Comparison of ENCODE assay signal across 30 cellular contexts in genomic region chr2:98118852-98119251, GRCh38. TPM values are rescaled to one million over a fixed set of nuclear protein-coding genes. Genes with fewer than 3 reads are reported as not detected.
"Had no signal": no experiment of that assay in that cellular context is flagged by ENCODE, and none has a peak within 500 bp of the region (broad histone marks: within the 10 kb centered on the region; RNA-seq: fewer than 3 reads in every experiment).

No MANE protein-coding gene starts in this region.

- H3K27me3 ChIP-seq: right atrium auricular region, right lobe of liver, stomach, testis, thyroid gland, transverse colon, upper lobe of left lung, vagina had no signal

- H3K4me2 ChIP-seq: smooth muscle cell had no signal

- H3K36me3 ChIP-seq: heart left ventricle, left ventricle myocardium inferior, right atrium auricular region, right lobe of liver, stomach, thyroid gland, transverse colon, upper lobe of left lung, vagina had no signal

- H3K36me3 Mint-ChIP-seq: immature natural killer cell; memory B cell; stimulated activated naive B cell treated with anti-CD40 and anti-IgM and Interleukin-4, amounts not matched to agents 10 μg/mL and 1 μg/mL and 100 μg/mL, for 72 hours had no signal

- H3K4me1 ChIP-seq: parathyroid adenoma, psoas muscle, right atrium auricular region, right lobe of liver, stomach, testis, thyroid gland, upper lobe of left lung, vagina had no signal

- H3K9ac ChIP-seq: parathyroid adenoma had no signal

- H3K79me2 ChIP-seq: parathyroid adenoma had no signal

- H3K27ac ChIP-seq: heart left ventricle, left ventricle myocardium inferior, parathyroid adenoma, psoas muscle, right atrium auricular region, right lobe of liver, stomach, testis, thyroid gland, transverse colon, upper lobe of left lung, vagina had no signal

- ATAC-seq: heart left ventricle; naive thymus-derived CD8-positive, alpha-beta T cell; psoas muscle; right lobe of liver; stimulated activated naive B cell treated with anti-CD40 and anti-IgM and Interleukin-4, amounts not matched to agents 10 μg/mL and 1 μg/mL and 100 μg/mL, for 72 hours; stimulated activated naive CD8-positive, alpha-beta T cell treated with anti-CD3 and anti-CD28 coated beads, Interleukin-15, Interleukin-2, amounts not matched to agents 100 U/mL and 50 U/mL, for 24 hours had no signal

- H3K27ac Mint-ChIP-seq: immature natural killer cell; memory B cell; nephron progenitor cell; stimulated activated naive B cell treated with anti-CD40 and anti-IgM and Interleukin-4, amounts not matched to agents 10 μg/mL and 1 μg/mL and 100 μg/mL, for 72 hours had no signal

- DNase-seq: heart left ventricle; hypothalamus; immature natural killer cell; left ventricle myocardium inferior; midbrain; naive thymus-derived CD8-positive, alpha-beta T cell; nephron progenitor cell; nucleus accumbens; psoas muscle; right lobe of liver; stimulated activated CD4-positive, alpha-beta T cell treated with anti-CD3 and anti-CD28 coated beads, Interleukin-2, amount 100 ng/mL, for 24 hours; stimulated activated CD4-positive, alpha-beta T cell treated with anti-CD3 and anti-CD28 coated beads, Interleukin-4, amount 100 ng/mL, for 1 hour; stimulated activated naive B cell treated with anti-CD40 and anti-IgM and Interleukin-4, amounts not matched to agents 10 μg/mL and 1 μg/mL and 100 μg/mL, for 72 hours; stimulated activated naive CD8-positive, alpha-beta T cell treated with anti-CD3 and anti-CD28 coated beads, Interleukin-15, Interleukin-2, amounts not matched to agents 100 U/mL and 50 U/mL, for 24 hours; stomach; testis; thyroid gland; transverse colon; upper lobe of left lung had no signal

- H3K4me1 Mint-ChIP-seq: immature natural killer cell, nephron progenitor cell had no signal

- H2AFZ ChIP-seq: parathyroid adenoma had no signal

- H3K9me3 ChIP-seq: left ventricle myocardium inferior, psoas muscle, right atrium auricular region, right lobe of liver, stomach, testis, thyroid gland, transverse colon, upper lobe of left lung, vagina had no signal

- H3K4me3 Mint-ChIP-seq: immature natural killer cell; memory B cell; naive thymus-derived CD8-positive, alpha-beta T cell; nephron progenitor cell; stimulated activated naive B cell treated with anti-CD40 and anti-IgM and Interleukin-4, amounts not matched to agents 10 μg/mL and 1 μg/mL and 100 μg/mL, for 72 hours had no signal

- H3K4me3 ChIP-seq: heart left ventricle, left ventricle myocardium inferior, lung, psoas muscle, right atrium auricular region, right lobe of liver, smooth muscle cell, stomach, testis, thyroid gland, transverse colon, upper lobe of left lung, vagina had no signal

RNA-seq across cellular contexts. Expression of gene VWA3B, which starts 31.9 kb away (rescaled TPM):
- total RNA-seq: kidney epithelial cell; mesenteric fat pad; naive thymus-derived CD8-positive, alpha-beta T cell; osteocyte; renal cortical epithelial cell; right atrium auricular region; skeletal muscle tissue; smooth muscle cell; vagina had no signal
- polyA plus RNA-seq: immature natural killer cell, smooth muscle cell had no signal
